Comparison of ENCODE assay signal across 8 cellular contexts in the genomic region with DNA sequence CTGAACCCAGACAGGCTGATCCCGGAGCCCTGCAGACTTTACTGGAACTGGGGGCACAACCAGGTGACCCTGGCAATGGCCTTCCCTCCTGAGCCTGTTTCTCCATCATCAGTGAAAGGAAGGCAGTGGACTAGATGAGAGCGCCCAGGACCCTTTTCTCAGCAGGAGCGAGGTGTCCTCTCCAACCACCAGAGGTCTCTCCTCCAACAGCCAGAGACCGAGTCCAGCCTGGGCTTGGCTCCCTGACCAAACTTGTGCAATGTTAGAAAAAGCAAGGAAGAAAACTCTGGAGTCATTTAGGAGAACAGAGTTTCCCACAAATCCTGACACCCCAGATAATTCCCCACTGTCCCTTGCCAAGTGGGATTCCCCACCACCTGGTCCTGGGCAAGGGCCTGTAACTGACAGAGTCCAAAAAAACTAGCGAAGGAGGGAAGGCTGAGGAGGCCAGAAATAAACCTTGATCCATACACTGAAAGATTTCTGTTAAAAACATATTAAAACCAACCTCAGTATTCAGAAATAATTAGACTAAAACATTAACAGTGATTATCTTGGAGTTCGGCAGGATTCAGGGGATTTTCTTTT. TPM values are rescaled to one million over a fixed set of nuclear protein-coding genes. Genes with fewer than 3 reads are reported as not detected.
DNase-seq lines count a peak whose midpoint lies in the region; ATAC-seq and TF ChIP-seq lines count a peak whose summit lies in the region.

No MANE protein-coding gene starts in this region.

- no peak overlapping the region for H3K4me3 Mint-ChIP-seq in GM23338

- H3K9ac ChIP-seq in SK-N-MC (ENCODE audit: insufficient read length), result no peak overlapping the region

- no peak overlapping the region for H3K27ac Mint-ChIP-seq in GM23338

- no peaks in the 10 kb centered on the region for H3K9me3 ChIP-seq in SK-N-MC (ENCODE audit: low read depth, low read length)
- no peaks in the 10 kb centered on the region for H3K9me3 ChIP-seq in esophagus muscularis mucosa
- H3K9me3 ChIP-seq in muscle layer of duodenum (ENCODE audit: control insufficient read depth in 1 of 2, low read length in 2 of 2), result no peaks in the 10 kb centered on the region

- no peaks in the 10 kb centered on the region for H3F3A ChIP-seq in GM23338 (replicated peaks; ENCODE audit: low read depth)

- peaks cover 1% of the 10 kb centered on the region; the same call in 2 of the 3 replicates for H3K36me3 Mint-ChIP-seq in GM23338 (ENCODE audit: low read depth)

- peaks cover 4% of the 10 kb centered on the region for H3K27me3 Mint-ChIP-seq in GM23338 (ENCODE audit: insufficient read depth, low read depth, poor library complexity)

- peak; percentile 93 for TF ChIP-seq CTCF in BJ (IDR thresholded peaks at IDR 0.05; ENCODE audit: insufficient read depth, low read depth, low read length)
- peak; percentile 65 to 85 for TF ChIP-seq CTCF in GM23338 (conservative IDR thresholded peaks at IDR 0.05; ENCODE audit: low read depth in 2 of 2)
- peak; percentile 53 to 70 (median 60) for TF ChIP-seq CTCF in esophagus muscularis mucosa (IDR thresholded peaks at IDR 0.05)

- no peak overlapping the region for H3K4me3 ChIP-seq in BJ (ENCODE audit: low read depth, low read length)
- H3K4me3 ChIP-seq in GM23338, result no peak overlapping the region
- H3K4me3 ChIP-seq in SK-N-MC, result no peak overlapping the region
- H3K4me3 ChIP-seq in esophagus muscularis mucosa, result no peak overlapping the region
- no peak overlapping the region for H3K4me3 ChIP-seq in muscle layer of duodenum (ENCODE audit: low read depth in 1 of 2, low read length in 2 of 2)

- peaks cover 3% of the 10 kb centered on the region; the same call in 1 of the 3 replicates for H3K4me1 Mint-ChIP-seq in GM23338

- DNase-seq in BJ (ENCODE audit: low read depth) (no peak), GM23338 (ENCODE audit: low spot score) (peak; percentile 78), SK-N-MC (ENCODE audit: low read depth, low spot score) (no peak), esophagus muscularis mucosa (ENCODE audit: extremely low spot score) (no peak), germinal center (ENCODE audit: low spot score) (no peak)

- POLR2A ChIA-PET in BJ (lab: Charles Lee), result no interaction called here

- H3K9me3 Mint-ChIP-seq in GM23338, result no peaks in the 10 kb centered on the region

- CTCF ChIA-PET in BJ (lab: Yijun Ruan, JAX), result interaction anchor here (4.9 kb wide), 1 partner anchor 174 kb away, joined by 44 read pairs; no protein-coding TSS in a partner anchor

- H4K20me1 ChIP-seq in GM23338 (replicated peaks; ENCODE audit: insufficient read depth), result 0 out of 2 replicates have a peak, but pooled peaks cover 4% of the 10 kb centered on the region

- no peaks in the 10 kb centered on the region for H3K79me2 ChIP-seq in GM23338 (replicated peaks; ENCODE audit: insufficient read depth)

- 31% methylated on average over 5 of the region's 6 CpGs for WGBS in esophagus muscularis mucosa

- intact Hi-C loops in esophagus muscularis mucosa (cut with DNase I), result loop anchor here (10.0 kb wide), 1 partner anchor 171 kb away; no protein-coding TSS in a partner anchor

- H3K4me1 ChIP-seq in GM23338 (ENCODE audit: insufficient read depth), result no peaks in the 10 kb centered on the region
- H3K4me1 ChIP-seq in esophagus muscularis mucosa, result peaks cover 31 to 49% (median 39%) of the 10 kb centered on the region in 4 donors
- peaks cover 5 to 22% of the 10 kb centered on the region in 2 donors for H3K4me1 ChIP-seq in muscle layer of duodenum (ENCODE audit: control insufficient read depth in 1 of 2, insufficient read depth in 2 of 2, low read length in 2 of 2)

- no peak overlapping the region for H3K4me2 ChIP-seq in GM23338

- TF ChIP-seq EP300 in esophagus muscularis mucosa (IDR thresholded peaks at IDR 0.05), result no peak

- no peak overlapping the region for H2AFZ ChIP-seq in GM23338

- TF ChIP-seq POLR2A in esophagus muscularis mucosa (IDR thresholded peaks at IDR 0.05; ENCODE audit: low read depth), result no peak

- H3K27ac ChIP-seq in GM23338 (ENCODE audit: low read depth) (no peak overlapping the region), SK-N-MC (0 out of 2 replicates have a peak overlapping the region, but pooled peaks have one; percentile 8), esophagus muscularis mucosa (replicated peaks in 1 of 4) (peak overlapping the region; percentile 24 to 66 (median 42)), muscle layer of duodenum (ENCODE audit: low read length) (peak overlapping the region; percentile 18)

- H3K27me3 ChIP-seq in BJ (ENCODE audit: control insufficient read depth, insufficient read depth, low read length) (no peaks in the 10 kb centered on the region), GM23338 (ENCODE audit: insufficient read depth) (no peaks in the 10 kb centered on the region), esophagus muscularis mucosa (no peaks in the 10 kb centered on the region), muscle layer of duodenum (ENCODE audit: low read depth, low read length) (no peaks in the 10 kb centered on the region)

- H3K36me3 ChIP-seq in BJ (ENCODE audit: control insufficient read depth, insufficient read depth, low read length) (no peaks in the 10 kb centered on the region), GM23338 (ENCODE audit: insufficient read depth) (no peaks in the 10 kb centered on the region), SK-N-MC (ENCODE audit: insufficient read depth, low read length) (no peaks in the 10 kb centered on the region), esophagus muscularis mucosa (peaks cover 0 to 9% (median under 1%) of the 10 kb centered on the region in 4 donors), muscle layer of duodenum (ENCODE audit: control insufficient read depth in 1 of 2, insufficient read depth in 2 of 2, low read length in 2 of 2) (no peaks in the 10 kb centered on the region)

- H3K9me2 ChIP-seq in GM23338 (ENCODE audit: insufficient read depth), result no peaks in the 10 kb centered on the region

- ATAC-seq in GM23338, result peak; percentile 78
- ATAC-seq in GM19035 (IDR thresholded peaks at IDR 0.05; ENCODE audit: unreplicated experiment), result no peak
- no peak for ATAC-seq in GM21447 (IDR thresholded peaks at IDR 0.05; ENCODE audit: unreplicated experiment)

TF ChIP-seq in GM23338, 12 proteins besides CTCF, POLR2A, EP300 and RAD21:
- TF ChIP-seq NANOG (IDR thresholded peaks at IDR 0.05; ENCODE audit: borderline replicate concordance), result no peak
- no peak for TF ChIP-seq POLR2AphosphoS5 (IDR thresholded peaks at IDR 0.05; ENCODE audit: low read depth)

RNA-seq across cellular contexts. Expression of a gene that starts 9.0 kb away (rescaled TPM):
- polyA plus RNA-seq in BJ (2011; rRNA removed) (1.4 and 2.8 TPM in 2 replicates), GM23338 (2016; fragmentation: Nextera tagmentation; extraction: Ambion mirVana) (4.6 and 5.6 TPM in 2 replicates)
- 3.0 and 3.8 TPM in 2 replicates for polyA minus RNA-seq in BJ (2011; rRNA and poly(A)+ RNA removed)
- total RNA-seq in GM23338 (2014; rRNA removed; shearing (Covaris generic)), result 6.5 and 11.6 TPM in 2 replicates
- total RNA-seq in esophagus muscularis mucosa, result 1 to 10 TPM; 5.3 to 9.7 (median 7.7) TPM

RNA-seq across cellular contexts. Expression of a gene that starts 32.4 kb away (rescaled TPM):
- polyA plus RNA-seq in BJ (2011; rRNA removed) (125 and 150 TPM in 2 replicates), GM23338 (2016; fragmentation: Nextera tagmentation; extraction: Ambion mirVana) (11.2 TPM in 2 replicates)
- polyA minus RNA-seq in BJ (2011; rRNA and poly(A)+ RNA removed), result 68.8 and 88.2 TPM in 2 replicates
- 102 and 106 TPM in 2 replicates for total RNA-seq in GM23338 (2014; rRNA removed; shearing (Covaris generic))
- total RNA-seq in esophagus muscularis mucosa, result 10 to 100 TPM; 72.7 to 96.2 (median 88.5) TPM

RNA-seq across cellular contexts. Expression of a gene that starts 38.1 kb away (rescaled TPM):
- polyA plus RNA-seq in BJ (2011; rRNA removed) (not detected in 2 replicates), GM23338 (2016; fragmentation: Nextera tagmentation; extraction: Ambion mirVana) (0.06 and 0.09 TPM in 2 replicates)
- not detected in 2 replicates for polyA minus RNA-seq in BJ (2011; rRNA and poly(A)+ RNA removed)
- 0.31 TPM in 1 of 2 replicates, not detected in the other for total RNA-seq in GM23338 (2014; rRNA removed; shearing (Covaris generic))
- not detected for total RNA-seq in esophagus muscularis mucosa

RNA-seq across cellular contexts. Expression of a gene that starts 41.3 kb away (rescaled TPM):
- polyA plus RNA-seq in BJ (2011; rRNA removed) (3.3 and 4.1 TPM in 2 replicates), GM23338 (2016; fragmentation: Nextera tagmentation; extraction: Ambion mirVana) (2.9 and 5.1 TPM in 2 replicates)
- 2.0 and 2.1 TPM in 2 replicates for polyA minus RNA-seq in BJ (2011; rRNA and poly(A)+ RNA removed)
- total RNA-seq in GM23338 (2014; rRNA removed; shearing (Covaris generic)), result 6.3 and 9.5 TPM in 2 replicates
- total RNA-seq in esophagus muscularis mucosa, result 10 to 100 TPM; 16.7 to 69.6 (median 18.4) TPM
